In genomic region chr6:75145976-75146375, GRCh38 we compare ENCODE assay signal across 1 cellular context.
TF ChIP-seq lines count a peak whose summit lies in the region.

No MANE protein-coding gene starts in this region.

TF ChIP-seq in GM23338, 12 proteins besides CTCF, POLR2A, EP300 and RAD21 (continued from another document):
- no peak for TF ChIP-seq ETS1 (IDR thresholded peaks at IDR 0.05)
- no peak for TF ChIP-seq REST (IDR thresholded peaks at IDR 0.05; ENCODE audit: unreplicated experiment)
- TF ChIP-seq POLR2AphosphoS5 (IDR thresholded peaks at IDR 0.05; ENCODE audit: low read depth): no peak
- TF ChIP-seq EZH2phosphoT487 (IDR thresholded peaks at IDR 0.05; ENCODE audit: unreplicated experiment): no peak
- no peak for TF ChIP-seq ZNF331 (CRISPR knock-in tag; IDR thresholded peaks at IDR 0.05; ENCODE audit: low read depth)
- no peak for TF ChIP-seq EZH2 (IDR thresholded peaks at IDR 0.05; ENCODE audit: low read depth, unreplicated experiment)
- no peak for TF ChIP-seq ZNF114 (CRISPR knock-in tag; IDR thresholded peaks at IDR 0.05)
- TF ChIP-seq STAT1 (IDR thresholded peaks at IDR 0.05; ENCODE audit: unreplicated experiment): no peak
